ENCODE assay signal across 20 cellular contexts in genomic region chr10:29529146-29529545, GRCh38.
"Had no signal": no experiment of that assay in that cellular context is flagged by ENCODE, and none has a peak within 500 bp of the region (broad histone marks: within the 10 kb centered on the region; RNA-seq: fewer than 3 reads in every experiment).

No MANE protein-coding gene starts in this region.

- H3K27ac ChIP-seq: coronary artery, lower lobe of right lung, neutrophil, tibial artery, upper lobe of right lung, vagina had no signal

- H3K4me1 ChIP-seq: upper lobe of right lung, vagina had no signal

- H3K9me3 ChIP-seq: heart right ventricle, lower lobe of right lung, neutrophil, right atrium auricular region, tibial artery, upper lobe of right lung, vagina had no signal

- H3K4me3 Mint-ChIP-seq: memory B cell; naive B cell; nephron; stimulated activated memory B cell treated with anti-CD40 and anti-IgM and Interleukin-4, amounts not matched to agents 10 μg/mL and 1 μg/mL and 100 μg/mL, for 72 hours; stimulated activated naive CD8-positive, alpha-beta T cell treated with anti-CD3 and anti-CD28 coated beads, Interleukin-15, Interleukin-2, amounts not matched to agents 100 ng/mL and 50 ng/mL, for 24 hours had no signal

- H3K27me3 ChIP-seq: heart right ventricle, neutrophil, right atrium auricular region, tibial artery, upper lobe of right lung, vagina had no signal

- H3K4me1 Mint-ChIP-seq: memory B cell; naive B cell; stimulated activated memory B cell treated with anti-CD40 and anti-IgM and Interleukin-4, amounts not matched to agents 10 μg/mL and 1 μg/mL and 100 μg/mL, for 72 hours had no signal

- H3K27me3 Mint-ChIP-seq: memory B cell; naive B cell; stimulated activated memory B cell treated with anti-CD40 and anti-IgM and Interleukin-4, amounts not matched to agents 10 μg/mL and 1 μg/mL and 100 μg/mL, for 72 hours; stimulated activated naive CD8-positive, alpha-beta T cell treated with anti-CD3 and anti-CD28 coated beads, Interleukin-15, Interleukin-2, amounts not matched to agents 100 ng/mL and 50 ng/mL, for 24 hours had no signal

- DNase-seq: effector CD8-positive, alpha-beta T cell; heart right ventricle; hypothalamus; islet precursor cell; lower lobe of right lung; naive B cell; posterior cingulate gyrus; stimulated activated CD4-positive, alpha-beta T cell treated with anti-CD3 and anti-CD28 coated beads, Interleukin-4, amount 100 ng/mL, for 24 hours; tibial artery; upper lobe of right lung had no signal

- H3K4me3 ChIP-seq: coronary artery, heart right ventricle, lower lobe of right lung, right atrium auricular region, tibial artery, upper lobe of right lung, vagina had no signal

- H3K27ac Mint-ChIP-seq: memory B cell; naive B cell; nephron; stimulated activated memory B cell treated with anti-CD40 and anti-IgM and Interleukin-4, amounts not matched to agents 10 μg/mL and 1 μg/mL and 100 μg/mL, for 72 hours; stimulated activated naive CD8-positive, alpha-beta T cell treated with anti-CD3 and anti-CD28 coated beads, Interleukin-15, Interleukin-2, amounts not matched to agents 100 ng/mL and 50 ng/mL, for 24 hours had no signal

- ATAC-seq: esophagus mucosa; heart right ventricle; left lobe of liver; lower lobe of right lung; stimulated activated memory B cell treated with anti-CD40 and anti-IgM and Interleukin-4, amounts not matched to agents 10 μg/mL and 1 μg/mL and 100 μg/mL, for 72 hours; upper lobe of right lung had no signal

- H3K36me3 Mint-ChIP-seq: memory B cell; naive B cell; stimulated activated memory B cell treated with anti-CD40 and anti-IgM and Interleukin-4, amounts not matched to agents 10 μg/mL and 1 μg/mL and 100 μg/mL, for 72 hours had no signal

- H3K9me3 Mint-ChIP-seq: memory B cell; naive B cell; nephron; stimulated activated memory B cell treated with anti-CD40 and anti-IgM and Interleukin-4, amounts not matched to agents 10 μg/mL and 1 μg/mL and 100 μg/mL, for 72 hours; stimulated activated naive CD8-positive, alpha-beta T cell treated with anti-CD3 and anti-CD28 coated beads, Interleukin-15, Interleukin-2, amounts not matched to agents 100 ng/mL and 50 ng/mL, for 24 hours had no signal
